Comparison of ENCODE assay signal across 11 cellular contexts in genomic region chr9:98942906-98943681, GRCh38. TPM values are rescaled to one million over a fixed set of nuclear protein-coding genes. Genes with fewer than 3 reads are reported as not detected.
A peak's percentile ranks its signal among the peaks of the same experiment; 100 is the strongest.
DNase-seq lines count a peak whose midpoint lies in the region; ATAC-seq and TF ChIP-seq lines count a peak whose summit lies in the region.
"Had no signal": no experiment of that assay in that cellular context is flagged by ENCODE, and none has a peak within 500 bp of the region (broad histone marks: within the 10 kb centered on the region; RNA-seq: fewer than 3 reads in every experiment).

No MANE protein-coding gene starts in this region.

- peaks cover 5% of the 10 kb centered on the region for H3K4me1 Mint-ChIP-seq in progenitor cell of endocrine pancreas (ENCODE audit: low read depth)

- no peaks in the 10 kb centered on the region for H3K9me3 ChIP-seq in Peyer's patch
- H3K9me3 ChIP-seq in heart right ventricle = no peaks in the 10 kb centered on the region
- H3K9me3 ChIP-seq: SJSA1 had no signal

- H3K27ac Mint-ChIP-seq in progenitor cell of endocrine pancreas = peak overlapping the region; percentile 89

- H3K36me3 ChIP-seq in Peyer's patch (no peaks in the 10 kb centered on the region), heart right ventricle (peaks cover 0 to 15% (median 0%) of the 10 kb centered on the region in 9 donors)
- H3K36me3 ChIP-seq: SJSA1 had no signal

- H3K27me3 ChIP-seq in Peyer's patch = peaks cover 0 to 6% of the 10 kb centered on the region in 2 donors
- H3K27me3 ChIP-seq in heart right ventricle = peaks cover 0 to 53% (median 0%) of the 10 kb centered on the region in 7 donors

- peaks cover 91% of the 10 kb centered on the region for H3K27me3 Mint-ChIP-seq in progenitor cell of endocrine pancreas

- intact Hi-C loops in heart right ventricle (cut with DNase I) = loop anchor here in 3 of 10 donors (5.0 to 10.0 kb wide), 2 partner anchors 34 to 78 kb away; no protein-coding TSS in a partner anchor

- TF ChIP-seq CTCF in Peyer's patch (IDR thresholded peaks at IDR 0.05) = no peak
- TF ChIP-seq CTCF in heart right ventricle (IDR thresholded peaks at IDR 0.05) = no peak
- TF ChIP-seq CTCF in progenitor cell of endocrine pancreas (IDR thresholded peaks at IDR 0.05; ENCODE audit: unreplicated experiment) = no peak

- H3K36me3 Mint-ChIP-seq in progenitor cell of endocrine pancreas (ENCODE audit: insufficient read depth) = no peaks in the 10 kb centered on the region

- 45 to 50% methylated on average over 15 of the region's 15 CpGs for WGBS in heart right ventricle, 2 donors

- no peak for TF ChIP-seq POLR2A in Peyer's patch (IDR thresholded peaks at IDR 0.05)

- DNase-seq in AG08396 (ENCODE audit: low spot score) (peak; percentile 21), Peyer's patch (no peak), heart right ventricle (no peak), progenitor cell of endocrine pancreas (ENCODE audit: low spot score, unreplicated experiment) (no peak), SHP77 treated with DMSO at 0.1 percent for 48 hours (lab: John Stamatoyannopoulos, UW) (no peak), SW 1271 (lab: John Stamatoyannopoulos, UW) (no peak)
- DNase-seq: NCI-H2029 had no signal

- H3K4me3 ChIP-seq in Peyer's patch = peak overlapping the region; percentile 18 to 61 (median 33)
- H3K4me3 ChIP-seq in heart right ventricle = peak overlapping the region; percentile 54 to 88 (median 74)

- H3K4me3 Mint-ChIP-seq in progenitor cell of endocrine pancreas (ENCODE audit: low read depth) = peak overlapping the region; percentile 63

- H3K4me1 ChIP-seq in Peyer's patch (peaks cover 0 to 8% (median 0%) of the 10 kb centered on the region in 4 donors), heart right ventricle (peaks cover 3 to 85% (median 35%) of the 10 kb centered on the region in 9 donors)

- peak in 7 of 8 donors; percentile 25 to 55 (median 29) for ATAC-seq in heart right ventricle
- ATAC-seq in GM19397 (IDR thresholded peaks at IDR 0.05; ENCODE audit: unreplicated experiment) = no peak
- no peak for ATAC-seq in GM18511 (IDR thresholded peaks at IDR 0.05; ENCODE audit: unreplicated experiment)

- H3K27ac ChIP-seq in Peyer's patch = peak overlapping the region in 2 of 4 donors; percentile 52 to 84
- peak overlapping the region; percentile 62 to 96 (median 86) for H3K27ac ChIP-seq in heart right ventricle
- H3K27ac ChIP-seq: SJSA1 had no signal

- no peaks in the 10 kb centered on the region for H3K9me3 Mint-ChIP-seq in progenitor cell of endocrine pancreas (ENCODE audit: low read depth)

RNA-seq across cellular contexts. Expression of gene COL15A1, which starts 0.6 kb away (rescaled TPM):
- 10 to 100 TPM in 1 of 4 donors, 1 to 10 TPM in 3; 1.4 to 16.5 (median 5.6) TPM for total RNA-seq in Peyer's patch
- total RNA-seq in heart right ventricle = 10 to 100 TPM; 31.0 to 64.8 (median 52.9) TPM
- polyA plus RNA-seq in heart right ventricle = 10 to 100 TPM; 25.6 to 27.0 TPM
- total RNA-seq in progenitor cell of endocrine pancreas = not detected in 2 replicates
- total RNA-seq: endothelial cell of umbilical vein had no signal
- polyA plus RNA-seq: endothelial cell of umbilical vein had no signal

Comparison
In these comparisons a context has a peak if more than half of its experiments do, and no peak if none do; other contexts are left out.
1. ATAC-seq: peak in heart right ventricle (7 of 8); none in GM19397 (single experiment) and GM18511 (single experiment).